ENCODE assay signal across 18 cellular contexts in genomic region chr6:142015011-142015410, GRCh38.
A peak's percentile ranks its signal among the peaks of the same experiment; 100 is the strongest.
DNase-seq lines count a peak whose midpoint lies in the region; ATAC-seq and TF ChIP-seq lines count a peak whose summit lies in the region.
"Had no signal": no experiment of that assay in that cellular context is flagged by ENCODE, and none has a peak within 500 bp of the region (broad histone marks: within the 10 kb centered on the region; RNA-seq: fewer than 3 reads in every experiment).

No MANE protein-coding gene starts in this region.

- no peaks in the 10 kb centered on the region for H3K27me3 ChIP-seq in breast epithelium
- no peaks in the 10 kb centered on the region for H3K27me3 ChIP-seq in iPS-18a (ENCODE audit: control insufficient read depth, insufficient read depth, low read length)
- H3K27me3 ChIP-seq in thoracic aorta (replicated peaks; ENCODE audit: insufficient read depth), result no peaks in the 10 kb centered on the region
- H3K27me3 ChIP-seq: heart left ventricle had no signal

- H3K36me3 ChIP-seq in breast epithelium, result no peaks in the 10 kb centered on the region
- no peaks in the 10 kb centered on the region for H3K36me3 ChIP-seq in iPS-18a (ENCODE audit: control insufficient read depth, low read depth, low read length)
- no peaks in the 10 kb centered on the region for H3K36me3 ChIP-seq in thoracic aorta
- H3K36me3 ChIP-seq: heart left ventricle had no signal

- CTCF ChIA-PET in MCF 10A (lab: Yijun Ruan, JAX), result interaction anchor here (0.6 kb wide), 1 partner anchor 10 kb away, joined by 3 read pairs; no protein-coding TSS in a partner anchor

- DNase-seq in MCF 10A (ENCODE audit: unreplicated experiment) (no peak), breast epithelium (ENCODE audit: low spot score in 2 of 2) (no peak), astrocyte of the spinal cord (ENCODE audit: low read depth, low spot score) (peak; percentile 47), thoracic aorta (ENCODE audit: low spot score) (no peak), NCI-H2081 (lab: John Stamatoyannopoulos, UW) (no peak), ecto neural progenitor cell (ENCODE audit: low spot score) (no peak)
- no peak for DNase-seq in naive thymus-derived CD8-positive, alpha-beta T cell
- DNase-seq: activated T-cell treated with anti-CD3 and anti-CD28 coated beads for 4 hours, GDM1, heart left ventricle, NCI-H2029, NCI-H526, psoas muscle had no signal

- H3K4me1 Mint-ChIP-seq in MCF 10A (ENCODE audit: insufficient read depth, unreplicated experiment), result peaks cover 33% of the 10 kb centered on the region
- H3K4me1 Mint-ChIP-seq in naive thymus-derived CD8-positive, alpha-beta T cell, result peaks cover 0 to 6% (median 3%) of the 10 kb centered on the region in 4 donors

- no peaks in the 10 kb centered on the region for H3K36me3 Mint-ChIP-seq in MCF 10A (ENCODE audit: insufficient read depth, unreplicated experiment)
- no peaks in the 10 kb centered on the region for H3K36me3 Mint-ChIP-seq in naive thymus-derived CD8-positive, alpha-beta T cell

- POLR2A ChIA-PET in MCF 10A (lab: Yijun Ruan, JAX), result interaction anchor here (1.2 kb wide), 1 partner anchor 23 kb away, joined by 3 read pairs; no protein-coding TSS in a partner anchor
- POLR2A ChIA-PET in naive thymus-derived CD8-positive, alpha-beta T cell (lab: Charles Lee), result no interaction called here

- H3K9me3 Mint-ChIP-seq in MCF 10A (ENCODE audit: unreplicated experiment), result no peaks in the 10 kb centered on the region
- peaks cover 0 to 7% (median 0%) of the 10 kb centered on the region in 9 donors for H3K9me3 Mint-ChIP-seq in naive thymus-derived CD8-positive, alpha-beta T cell

- TF ChIP-seq POLR2A in breast epithelium (IDR thresholded peaks at IDR 0.05), result no peak

- no TSS peak for BruUV-seq in MCF 10A (replicated peaks; lab: Mats Ljungman, UMichigan)

- no peaks in the 10 kb centered on the region for H3K27me3 Mint-ChIP-seq in MCF 10A (ENCODE audit: insufficient read depth, unreplicated experiment)
- H3K27me3 Mint-ChIP-seq in naive thymus-derived CD8-positive, alpha-beta T cell, result peaks cover 3 to 24% (median 5%) of the 10 kb centered on the region in 5 donors

- H3K4me3 Mint-ChIP-seq in MCF 10A (ENCODE audit: unreplicated experiment), result peak overlapping the region; percentile 15
- H3K4me3 Mint-ChIP-seq in naive thymus-derived CD8-positive, alpha-beta T cell, result peak overlapping the region in 1 of 10 donors; percentile 5
- H3K4me3 Mint-ChIP-seq: activated naive CD8-positive, alpha-beta T cell had no signal

- peak overlapping the region; percentile 52 for H3K27ac Mint-ChIP-seq in MCF 10A (ENCODE audit: low read depth, unreplicated experiment)
- peak overlapping the region in 1 of 10 donors; percentile 12 for H3K27ac Mint-ChIP-seq in naive thymus-derived CD8-positive, alpha-beta T cell
- H3K27ac Mint-ChIP-seq: activated naive CD8-positive, alpha-beta T cell had no signal

- H3K9ac ChIP-seq in iPS-18a (ENCODE audit: low read length), result peak overlapping the region; percentile 68

- no peak overlapping the region for H3K4me3 ChIP-seq in breast epithelium
- H3K4me3 ChIP-seq in astrocyte of the spinal cord (ENCODE audit: low read depth, low read length), result no peak overlapping the region
- H3K4me3 ChIP-seq in iPS-18a (ENCODE audit: low read length), result peak overlapping the region; percentile 54
- H3K4me3 ChIP-seq in thoracic aorta, result peak overlapping the region; percentile 36
- H3K4me3 ChIP-seq: heart left ventricle, psoas muscle had no signal

- intact Hi-C loops in MCF 10A (cut with micrococcal nuclease), result no loop called here
- intact Hi-C loops in breast epithelium (cut with DNase I; ENCODE audit: low total_unique reads), result no loop called here

- no peak overlapping the region for H3K27ac ChIP-seq in breast epithelium
- peak overlapping the region; percentile 87 for H3K27ac ChIP-seq in iPS-18a (ENCODE audit: low read length)
- no peak overlapping the region for H3K27ac ChIP-seq in thoracic aorta
- H3K27ac ChIP-seq: 22Rv1, heart left ventricle, HL-60, psoas muscle had no signal

- no peaks in the 10 kb centered on the region for H3K9me3 ChIP-seq in breast epithelium
- H3K9me3 ChIP-seq in iPS-18a (ENCODE audit: control insufficient read depth, low read depth, low read length), result no peaks in the 10 kb centered on the region
- no peaks in the 10 kb centered on the region for H3K9me3 ChIP-seq in thoracic aorta
- H3K9me3 ChIP-seq: heart left ventricle, psoas muscle had no signal

- no peak for ATAC-seq in thoracic aorta (ENCODE audit: insufficient number of reproducible peaks, low FRiP score, low read depth)
- no peak for ATAC-seq in naive thymus-derived CD8-positive, alpha-beta T cell
- ATAC-seq: activated CD4-positive, CD25-positive, alpha-beta regulatory T cell treated with anti-CD3 and anti-CD28 coated beads, Interleukin-2, amount 50 U/mL, for 24 hours; heart left ventricle; psoas muscle had no signal

- no peaks in the 10 kb centered on the region for H3K4me1 ChIP-seq in breast epithelium
- H3K4me1 ChIP-seq in iPS-18a (ENCODE audit: control insufficient read depth, low read depth, low read length), result peaks cover 18% of the 10 kb centered on the region
- peaks cover 7 to 16% of the 10 kb centered on the region in 2 donors for H3K4me1 ChIP-seq in thoracic aorta (ENCODE audit: control insufficient read depth in 1 of 2, low read depth in 2 of 2)
- H3K4me1 ChIP-seq: psoas muscle had no signal

- in situ Hi-C loops in astrocyte of the spinal cord (cut with HindIII; ENCODE audit: low sequenced_read_pairs), result no loop called here

- TF ChIP-seq CTCF in MCF 10A (IDR thresholded peaks at IDR 0.05; ENCODE audit: unreplicated experiment), result no peak
- TF ChIP-seq CTCF in breast epithelium (IDR thresholded peaks at IDR 0.05), result no peak
- TF ChIP-seq CTCF in astrocyte of the spinal cord (IDR thresholded peaks at IDR 0.05; ENCODE audit: low read depth, low read length), result no peak
- no peak for TF ChIP-seq CTCF in thoracic aorta (IDR thresholded peaks at IDR 0.05)

Comparison
In these comparisons a context has a peak if more than half of its experiments do, and no peak if none do; other contexts are left out.
1. H3K4me3 ChIP-seq: peak in iPS-18a (single experiment) and thoracic aorta (single experiment); none in breast epithelium (0 of 3) and astrocyte of the spinal cord (single experiment).